Comparison of ENCODE assay signal across 2 cellular contexts in genomic region chr3:38297947-38298711, GRCh38.
TF ChIP-seq lines count a peak whose summit lies in the region.

No MANE protein-coding gene starts in this region.

TF ChIP-seq in HEK293T, 16 proteins besides CTCF, POLR2A, EP300 and RAD21:
- TF ChIP-seq FOXA1 (IDR thresholded peaks at IDR 0.05) (no peak), SUZ12 (IDR thresholded peaks at IDR 0.05) (no peak), FOXM1 (IDR thresholded peaks at IDR 0.05; ENCODE audit: borderline replicate concordance) (no peak), ARNT (IDR thresholded peaks at IDR 0.05) (no peak)
TF ChIP-seq in HEK293T: peak in this region for 0.

TF ChIP-seq in HepG2, 621 proteins besides CTCF, POLR2A, EP300 and RAD21:
- no peak for TF ChIP-seq JUND (CRISPR knock-in tag; IDR thresholded peaks at IDR 0.05)
- no peak for TF ChIP-seq PATZ1 (CRISPR knock-in tag; IDR thresholded peaks at IDR 0.05)
- no peak for TF ChIP-seq ARID5B (CRISPR knock-in tag; IDR thresholded peaks at IDR 0.05)
- no peak for TF ChIP-seq ZNF263 (CRISPR knock-in tag; IDR thresholded peaks at IDR 0.05)
- TF ChIP-seq DNMT3B (CRISPR knock-in tag; conservative IDR thresholded peaks at IDR 0.05) = no peak
- no peak for TF ChIP-seq EED (CRISPR knock-in tag; IDR thresholded peaks at IDR 0.05)
- no peak for TF ChIP-seq ZNF781 (CRISPR knock-in tag; IDR thresholded peaks at IDR 0.05; ENCODE audit: borderline replicate concordance, not compliant biosample characterization)
- TF ChIP-seq CREM (IDR thresholded peaks at IDR 0.05) = no peak
- TF ChIP-seq CREM (CRISPR knock-in tag; IDR thresholded peaks at IDR 0.05) = no peak
- TF ChIP-seq ZNF720 (CRISPR knock-in tag; IDR thresholded peaks at IDR 0.05) = no peak
- TF ChIP-seq KMT2B (CRISPR knock-in tag; IDR thresholded peaks at IDR 0.05) = no peak
- no peak for TF ChIP-seq CERS6 (CRISPR knock-in tag; IDR thresholded peaks at IDR 0.05)
- TF ChIP-seq RELA (CRISPR knock-in tag; IDR thresholded peaks at IDR 0.05) = no peak
- no peak for TF ChIP-seq HDAC6 (IDR thresholded peaks at IDR 0.05; ENCODE audit: low read depth, low read length)
- TF ChIP-seq ZBTB46 (CRISPR knock-in tag; IDR thresholded peaks at IDR 0.05; ENCODE audit: borderline replicate concordance) = no peak
- TF ChIP-seq ZNF766 (CRISPR knock-in tag; IDR thresholded peaks at IDR 0.05; ENCODE audit: borderline replicate concordance) = no peak
- no peak for TF ChIP-seq ZBTB3 (CRISPR knock-in tag; IDR thresholded peaks at IDR 0.05; ENCODE audit: borderline replicate concordance, low read depth)
- TF ChIP-seq U2AF2 (IDR thresholded peaks at IDR 0.05; ENCODE audit: low read depth, low read length) = no peak
- TF ChIP-seq ZNF546 (CRISPR knock-in tag; conservative IDR thresholded peaks at IDR 0.05) = no peak
TF ChIP-seq in HepG2: peak in this region for 0.
